Comparison of ENCODE assay signal across 10 cellular contexts in genomic region chr12:69329669-69330428, GRCh38. TPM values are rescaled to one million over a fixed set of nuclear protein-coding genes. Genes with fewer than 3 reads are reported as not detected.
DNase-seq lines count a peak whose midpoint lies in the region; ATAC-seq and TF ChIP-seq lines count a peak whose summit lies in the region.
"Had no signal": no experiment of that assay in that cellular context is flagged by ENCODE, and none has a peak within 500 bp of the region (broad histone marks: within the 10 kb centered on the region; RNA-seq: fewer than 3 reads in every experiment).

No MANE protein-coding gene starts in this region.

- H3K14ac ChIP-seq in H9 (ENCODE audit: insufficient read depth, low read length), result no peak overlapping the region

- H3K23me2 ChIP-seq in H9 (ENCODE audit: insufficient read length, low read depth, low read length, poor library complexity, severe bottlenecking), result peaks cover 4% of the 10 kb centered on the region

- no peak for DNase-seq in H9
- peak; percentile 64 for DNase-seq in SIG-M5 (lab: John Stamatoyannopoulos, UW)
- no peak for DNase-seq in central memory CD8-positive, alpha-beta T cell (ENCODE audit: low spot score in 2 of 2)
- no peak for DNase-seq in GM13977 (ENCODE audit: low spot score)
- DNase-seq in NCI-H1092 (lab: John Stamatoyannopoulos, UW), result no peak
- no peak for DNase-seq in ecto neural progenitor cell (ENCODE audit: low spot score)
- DNase-seq: NCI-H2171 treated with DMSO at 0.1 percent for 48 hours had no signal

- no peaks in the 10 kb centered on the region for H3K27me3 ChIP-seq in H9 (ENCODE audit: insufficient read depth, low read length)

- no peaks in the 10 kb centered on the region for H3K9me3 Mint-ChIP-seq in H9
- H3K9me3 Mint-ChIP-seq in central memory CD8-positive, alpha-beta T cell, result no peaks in the 10 kb centered on the region

- H2BK12ac ChIP-seq in H9 (ENCODE audit: insufficient read length, low read depth, low read length), result no peak overlapping the region

- H3T11ph ChIP-seq in H9 (ENCODE audit: low read length), result no peak overlapping the region

- H3K27ac ChIP-seq in H9 (ENCODE audit: insufficient read length, low read depth, low read length) (no peak overlapping the region), skin epidermis (peak overlapping the region in 12 of 21 experiments; percentile 33 to 88 (median 78))

- H2BK120ac ChIP-seq in H9 (ENCODE audit: low read depth, low read length, poor library complexity, severe bottlenecking), result no peak overlapping the region

- peaks cover 51 to 54% of the 10 kb centered on the region in 2 experiments for H3K4me1 Mint-ChIP-seq in H9
- H3K4me1 Mint-ChIP-seq in central memory CD8-positive, alpha-beta T cell, result peaks cover 13% of the 10 kb centered on the region

- H3K9me3 ChIP-seq in H9 (ENCODE audit: control insufficient read depth, low read depth, low read length), result no peaks in the 10 kb centered on the region
- H3K9me3 ChIP-seq: prostate gland had no signal

- WGBS in H9 (ENCODE audit: extremely low coverage, insufficient read length, low lambda C conversion rate), result no CpG with 5 or more reads among the region's 8 CpGs

- H3K56ac ChIP-seq in H9 (ENCODE audit: insufficient read length, low read depth, low read length), result no peak overlapping the region

- no peaks in the 10 kb centered on the region for H3K79me2 ChIP-seq in H9 (ENCODE audit: insufficient read depth, low read length)

- H3K9ac ChIP-seq in H9 (ENCODE audit: extremely low read depth, insufficient read length, low read length), result no peak overlapping the region

- H3K4me1 ChIP-seq in H9 (ENCODE audit: insufficient read depth, low read length), result peaks cover 12% of the 10 kb centered on the region; the same call in 1 of the 2 replicates

- ATAC-seq in central memory CD8-positive, alpha-beta T cell (replicated peaks; ENCODE audit: extremely low read depth, poor library complexity, severe bottlenecking), result peak; percentile 53
- ATAC-seq in GM21737 (IDR thresholded peaks at IDR 0.05; ENCODE audit: unreplicated experiment), result no peak

- H4K5ac ChIP-seq in H9 (ENCODE audit: insufficient read length, low read depth, low read length), result no peak overlapping the region

- in situ Hi-C loops in GM13977 (cut with MboI; ENCODE audit: low pct_unique_long_range_greater_than_20kb, low sequenced_read_pairs, unreplicated experiment), result no loop called here

- no peak overlapping the region for H2AK5ac ChIP-seq in H9 (ENCODE audit: insufficient read length, low read length)

- no peak overlapping the region for H2BK5ac ChIP-seq in H9 (ENCODE audit: insufficient read length, low read length)

- H3K23ac ChIP-seq in H9 (ENCODE audit: insufficient read length, low read depth, low read length), result no peak overlapping the region

- H3K4me3 Mint-ChIP-seq in H9, result peak overlapping the region in 1 of 2 experiments; percentile 13; a peak in 1 of 5 replicates
- H3K4me3 Mint-ChIP-seq in central memory CD8-positive, alpha-beta T cell, result peak overlapping the region; percentile 84

- no peaks in the 10 kb centered on the region for H4K20me1 ChIP-seq in H9 (ENCODE audit: control insufficient read depth, insufficient read depth, insufficient read length)

- H3K27me3 Mint-ChIP-seq in H9 (ENCODE audit: low read depth), result no peaks in the 10 kb centered on the region
- peaks cover 3% of the 10 kb centered on the region for H3K27me3 Mint-ChIP-seq in central memory CD8-positive, alpha-beta T cell

- H3K4me3 ChIP-seq in skin epidermis, result peak overlapping the region in 2 of 7 experiments; percentile 25 to 43

- no peak overlapping the region for H4K91ac ChIP-seq in H9 (ENCODE audit: insufficient read length, low read depth, low read length)

- peak overlapping the region in 1 of 3 experiments; percentile 16; a peak in 3 of 7 replicates for H3K27ac Mint-ChIP-seq in H9
- peak overlapping the region; percentile 71 for H3K27ac Mint-ChIP-seq in central memory CD8-positive, alpha-beta T cell (ENCODE audit: low read depth)

- H3K36me3 Mint-ChIP-seq in H9 (ENCODE audit: insufficient read depth in 1 of 3, low read depth in 3 of 3), result no peaks in the 10 kb centered on the region
- H3K36me3 Mint-ChIP-seq in central memory CD8-positive, alpha-beta T cell (ENCODE audit: insufficient read depth), result peaks cover 8% of the 10 kb centered on the region

- H3K79me1 ChIP-seq in H9 (ENCODE audit: insufficient read depth, low read depth, low read length, poor library complexity, severe bottlenecking), result no peaks in the 10 kb centered on the region

- no peak overlapping the region for H4K8ac ChIP-seq in H9 (replicated peaks; ENCODE audit: insufficient read length, low read depth, low read length)

- no peak overlapping the region for H2BK15ac ChIP-seq in H9 (ENCODE audit: low read depth, low read length)

- TF ChIP-seq CTCF in H9 (conservative IDR thresholded peaks at IDR 0.05) (no peak), GM13977 (IDR thresholded peaks at IDR 0.05; ENCODE audit: extremely low read depth, insufficient read depth, missing control alignments) (no peak)

- H3K4me2 ChIP-seq in H9 (ENCODE audit: insufficient read depth, insufficient read length, low read length), result no peak overlapping the region

- H3K18ac ChIP-seq in H9 (ENCODE audit: insufficient read length, low read depth, low read length), result no peak overlapping the region

- H2BK20ac ChIP-seq in H9 (ENCODE audit: low read depth, low read length, poor library complexity, severe bottlenecking), result no peak overlapping the region

- no peak overlapping the region for H3K4ac ChIP-seq in H9 (ENCODE audit: low read depth, low read length)

- H2AFZ ChIP-seq in H9 (ENCODE audit: low read length), result peak overlapping the region; percentile 63

RNA-seq across cellular contexts. Expression of gene LYZ, which starts 18.3 kb away (rescaled TPM):
- total RNA-seq in H9 (2021), result not detected in 2 replicates

RNA-seq across cellular contexts. Expression of gene YEATS4, which starts 29.7 kb away (rescaled TPM):
- total RNA-seq in H9 (2021), result 35.6 and 37.7 TPM in 2 replicates
